Comparison of ENCODE assay signal across 7 cellular contexts in genomic region chr11:568306-569259, GRCh38. TPM values are rescaled to one million over a fixed set of nuclear protein-coding genes. Genes with fewer than 3 reads are reported as not detected.
A peak's percentile ranks its signal among the peaks of the same experiment; 100 is the strongest.
DNase-seq lines count a peak whose midpoint lies in the region; ATAC-seq, FAIRE-seq and TF ChIP-seq lines count a peak whose summit lies in the region.

No MANE protein-coding gene starts in this region.

- peak overlapping the region; percentile 99 for H3K4me2 ChIP-seq in hepatocyte

- H3K79me2 ChIP-seq in hepatocyte = no peaks in the 10 kb centered on the region

- peak; percentile 97 for FAIRE-seq in GM18507 (lab: Jason Lieb, UNC)

- H3K9me2 ChIP-seq in hepatocyte (replicated peaks; ENCODE audit: insufficient read depth) = no peaks in the 10 kb centered on the region

- peak overlapping the region; percentile 77 to 89 for H3K27ac ChIP-seq in ascending aorta
- peak overlapping the region; percentile 81 for H3K27ac ChIP-seq in hepatocyte

- H3K9me3 ChIP-seq in ascending aorta (no peaks in the 10 kb centered on the region), hepatocyte (ENCODE audit: low read depth) (no peaks in the 10 kb centered on the region)

- intact Hi-C loops in ascending aorta (cut with DNase I) = loop anchor here (1.0 to 2.0 kb wide), 4 partner anchors 8 to 178 kb away; partner anchors contain the start of genes HRAS, LMNTD2, PTDSS2 and RASSF7

- 4% methylated on average over 48 of the region's 129 CpGs for WGBS in hepatocyte (ENCODE audit: low lambda C conversion rate, missing lambda C conversion rate)

- no peak for TF ChIP-seq CTCF in ascending aorta (IDR thresholded peaks at IDR 0.05)
- no peak for TF ChIP-seq CTCF in hepatocyte (IDR thresholded peaks at IDR 0.05; ENCODE audit: poor library complexity)
- no peak for TF ChIP-seq CTCF in retinal pigment epithelial cell (conservative IDR thresholded peaks at IDR 0.05; ENCODE audit: low read depth, low read length)

- no peaks in the 10 kb centered on the region for H3K36me3 ChIP-seq in ascending aorta
- H3K36me3 ChIP-seq in hepatocyte (replicated peaks; ENCODE audit: insufficient read depth, low read depth) = no peaks in the 10 kb centered on the region

- DNase-seq in GM18507 (ENCODE audit: extremely low spot score, insufficient read length, low read depth) = peak; percentile 96
- DNase-seq in NCI-H187 treated with DMSO at 0.1 percent for 48 hours (lab: John Stamatoyannopoulos, UW) = peak; percentile 72
- peak; percentile 82 to 98 (median 89) for DNase-seq in T-helper 2 cell
- DNase-seq in ascending aorta (ENCODE audit: low spot score in 2 of 2) = peak; percentile 83 to 97
- peak; percentile 98 for DNase-seq in hepatocyte (ENCODE audit: low spot score)
- DNase-seq in retinal pigment epithelial cell (ENCODE audit: low read depth) = peak; percentile 57

- H3K4me1 ChIP-seq in ascending aorta (peaks cover 4 to 9% of the 10 kb centered on the region in 2 donors), hepatocyte (ENCODE audit: insufficient read depth) (peaks cover 25% of the 10 kb centered on the region)

- peak; percentile 82 for ATAC-seq in HG02970 (IDR thresholded peaks at IDR 0.05; ENCODE audit: low FRiP score, unreplicated experiment)

- no peaks in the 10 kb centered on the region for H4K20me1 ChIP-seq in hepatocyte (ENCODE audit: insufficient read depth, poor library complexity, severe bottlenecking)

- H3K27me3 ChIP-seq in ascending aorta (no peaks in the 10 kb centered on the region), hepatocyte (no peaks in the 10 kb centered on the region)

- peak overlapping the region; percentile 26 for H2AFZ ChIP-seq in hepatocyte

- H3K4me3 ChIP-seq in ascending aorta (peak overlapping the region; percentile 72 to 76), hepatocyte (peak overlapping the region; percentile 64), retinal pigment epithelial cell (ENCODE audit: low read length) (peak overlapping the region; percentile 61)

RNA-seq across cellular contexts. Expression of gene PHRF1, which starts 7.7 kb away (rescaled TPM):
- total RNA-seq in ascending aorta (25.4 TPM), hepatocyte (25.6 and 26.9 TPM in 2 replicates)
- 25.6 TPM in 2 replicates for polyA plus RNA-seq in hepatocyte

RNA-seq across cellular contexts. Expression of gene RASSF7, which starts 7.8 kb away (rescaled TPM):
- total RNA-seq in ascending aorta (3.5 TPM), hepatocyte (47.6 and 75.8 TPM in 2 replicates)
- polyA plus RNA-seq in hepatocyte = 104 and 130 TPM in 2 replicates

RNA-seq across cellular contexts. Expression of gene LMNTD2, which starts 8.0 kb away (rescaled TPM):
- total RNA-seq in ascending aorta (1.1 TPM), hepatocyte (3.4 and 7.3 TPM in 2 replicates)
- 15.9 and 19.1 TPM in 2 replicates for polyA plus RNA-seq in hepatocyte

RNA-seq across cellular contexts. Expression of gene LRRC56, which starts 31.3 kb away (rescaled TPM):
- not detected for total RNA-seq in ascending aorta
- 0.64 and 1.6 TPM in 2 replicates for total RNA-seq in hepatocyte
- 0.40 and 1.2 TPM in 2 replicates for polyA plus RNA-seq in hepatocyte

RNA-seq across cellular contexts. Expression of gene HRAS, which starts 33.2 kb away (rescaled TPM):
- total RNA-seq in ascending aorta (21.6 TPM), hepatocyte (19.3 and 28.4 TPM in 2 replicates)
- 57.9 and 84.0 TPM in 2 replicates for polyA plus RNA-seq in hepatocyte

Comparison
In these comparisons a context has a peak if more than half of its experiments do, and no peak if none do; other contexts are left out.
1. Peak in every context shown above with its lines: DNase-seq, ATAC-seq, H3K4me3 ChIP-seq and H3K27ac ChIP-seq.
2. RNA of gene RASSF7, which starts 7.8 kb away (total RNA-seq): 47.6 to 75.8 TPM in hepatocyte; 3.5 TPM in ascending aorta (single experiment); every median in the first group is over 10 times any median in the second.